16 cellular contexts compared by ENCODE assay signal in genomic region chr11:19698493-19699292, GRCh38. TPM values are rescaled to one million over a fixed set of nuclear protein-coding genes. Genes with fewer than 3 reads are reported as not detected.
DNase-seq lines count a peak whose midpoint lies in the region; ATAC-seq and TF ChIP-seq lines count a peak whose summit lies in the region.
"Had no signal": no experiment of that assay in that cellular context is flagged by ENCODE, and none has a peak within 500 bp of the region (broad histone marks: within the 10 kb centered on the region; RNA-seq: fewer than 3 reads in every experiment).

No MANE protein-coding gene starts in this region.

- no peak overlapping the region for H3K27ac Mint-ChIP-seq in mesothelial cell of epicardium
- H3K27ac Mint-ChIP-seq: activated T-helper 2 cell treated with anti-CD3 and anti-CD28 coated beads, Interferon-gamma antibody, Interleukin-2, Interleukin-4, amounts not matched to agents 10 μg/mL and 5 μg/mL and 100 μg/mL, durations not matched to agents 14 hours and 24 hours and 36 hours; CD4-positive, alpha-beta T cell; IgD-negative memory B cell had no signal

- no peak overlapping the region for H4K8ac ChIP-seq in IMR-90 (ENCODE audit: low read depth in 2 of 2, low read length in 2 of 2)

- dilution Hi-C loops in IMR-90 (cut with HindIII; ENCODE audit: low sequenced_read_pairs, unreplicated experiment) = no loop called here

- no peak overlapping the region for H2AK9ac ChIP-seq in IMR-90 (replicated peaks; ENCODE audit: low read depth, low read length, poor library complexity)

- 0 out of 2 replicates have a peak, but pooled peaks cover 2% of the 10 kb centered on the region for H3K27me3 ChIP-seq in IMR-90 (ENCODE audit: control insufficient read depth, insufficient read depth, low read length)
- H3K27me3 ChIP-seq in right cardiac atrium (ENCODE audit: control insufficient read depth, insufficient read depth) = no peaks in the 10 kb centered on the region
- no peaks in the 10 kb centered on the region for H3K27me3 ChIP-seq in suprapubic skin

- H3K4me2 ChIP-seq in IMR-90 (ENCODE audit: low read depth, low read length) = no peak overlapping the region

- intact Hi-C loops in IMR-90 (cut with micrococcal nuclease) (no loop called here), right cardiac atrium (cut with DNase I) (loop anchor here in 1 of 4 donors (2.0 kb wide), 1 partner anchor 14 kb away; the partner anchor contains the start of gene NAV2), posterior vena cava (cut with DNase I) (no loop called here)

- no peaks in the 10 kb centered on the region for H3K9me3 ChIP-seq in IMR-90 (ENCODE audit: control insufficient read depth, insufficient read depth, low read length)
- H3K9me3 ChIP-seq in right cardiac atrium (ENCODE audit: control insufficient read depth, low read length) = no peaks in the 10 kb centered on the region
- no peaks in the 10 kb centered on the region for H3K9me3 ChIP-seq in suprapubic skin
- H3K9me3 ChIP-seq: mucosa of descending colon had no signal

- no peaks in the 10 kb centered on the region for H3K36me3 Mint-ChIP-seq in mesothelial cell of epicardium
- H3K36me3 Mint-ChIP-seq: IgD-negative memory B cell had no signal

- no peak overlapping the region for H3K23ac ChIP-seq in IMR-90 (ENCODE audit: low read depth, low read length)

- H3K18ac ChIP-seq in IMR-90 (ENCODE audit: low read depth, low read length) = no peak overlapping the region

- H4K20me1 ChIP-seq in IMR-90 (ENCODE audit: insufficient read depth, low read length) = no peaks in the 10 kb centered on the region

- H3K27me3 Mint-ChIP-seq in mesothelial cell of epicardium (ENCODE audit: low read depth) = no peaks in the 10 kb centered on the region

- H3K9me1 ChIP-seq in IMR-90 (ENCODE audit: insufficient read depth, low read length) = 0 out of 2 replicates have a peak, but pooled peaks cover 6% of the 10 kb centered on the region

- no peak overlapping the region for H4K5ac ChIP-seq in IMR-90 (ENCODE audit: low read depth, low read length)

- no peak overlapping the region for H3K4me3 Mint-ChIP-seq in mesothelial cell of epicardium
- H3K4me3 Mint-ChIP-seq: CD4-positive, alpha-beta T cell; IgD-negative memory B cell had no signal

- H2BK120ac ChIP-seq in IMR-90 (ENCODE audit: low read depth, low read length) = no peak overlapping the region

- H3K27ac ChIP-seq in IMR-90 (ENCODE audit: insufficient read depth, low read length) (no peak overlapping the region), right cardiac atrium (ENCODE audit: low read length) (peak overlapping the region; percentile 77), suprapubic skin (peak overlapping the region; percentile 30)

- H2BK5ac ChIP-seq in IMR-90 (ENCODE audit: low read depth, low read length, poor library complexity, severe bottlenecking) = no peak overlapping the region

- TF ChIP-seq RAD21 in IMR-90 (IDR thresholded peaks at IDR 0.05; ENCODE audit: low read length) = no peak

- H3K4ac ChIP-seq in IMR-90 (ENCODE audit: low read depth, low read length) = no peak overlapping the region

- POLR2A ChIA-PET in IMR-90 (lab: Charles Lee; ENCODE audit: unreplicated experiment) = no interaction called here

- CTCF ChIA-PET in IMR-90 (lab: Yijun Ruan, JAX) = no interaction called here

- DNase-seq in IMR-90 (peak; percentile 77), epithelial cell of esophagus (ENCODE audit: low read depth) (peak; percentile 88), right cardiac atrium (peak; percentile 67 to 78 (median 74)), suprapubic skin (ENCODE audit: low spot score in 2 of 2) (peak; percentile 87 to 91), posterior vena cava (ENCODE audit: low spot score) (no peak), NCI-H146 (lab: John Stamatoyannopoulos, UW) (no peak), mucosa of gallbladder (ENCODE audit: low spot score) (no peak), mesothelial cell of epicardium (ENCODE audit: low spot score in 2 of 2, unreplicated experiment in 2 of 2) (no peak)
- DNase-seq: CD4-positive, alpha-beta T cell; dermis blood vessel endothelial cell; mucosa of descending colon; NCI-H2227 treated with DMSO at 0.1 percent for 48 hours; posterior cingulate gyrus; stimulated activated CD4-positive, alpha-beta T cell treated with anti-CD3 and anti-CD28 coated beads, Interleukin-1b, Interleukin-23, amount 100 ng/mL, for 48 hours had no signal

- H3K56ac ChIP-seq in IMR-90 (ENCODE audit: extremely low read depth, insufficient read depth, low read length) = no peak overlapping the region

- H3K4me1 ChIP-seq in IMR-90 (ENCODE audit: control insufficient read depth, insufficient read depth, low read length) (peaks cover 14% of the 10 kb centered on the region), right cardiac atrium (ENCODE audit: control insufficient read depth, insufficient read depth, low read length) (peaks cover 9% of the 10 kb centered on the region), suprapubic skin (no peaks in the 10 kb centered on the region)

- 83% methylated on average over 1 of the region's 8 CpGs; no CpG with 5 or more reads in 1 of the 2 experiments for WGBS in IMR-90 (ENCODE audit: extremely low coverage in 2 of 2, insufficient read length in 1 of 2), 2 experiments
- 57% methylated on average over 8 of the region's 8 CpGs for WGBS in right cardiac atrium
- WGBS in suprapubic skin = 68% methylated on average over 8 of the region's 8 CpGs

- H3K9me3 Mint-ChIP-seq in mesothelial cell of epicardium = peaks cover 4% of the 10 kb centered on the region
- H3K9me3 Mint-ChIP-seq: activated T-helper 2 cell treated with anti-CD3 and anti-CD28 coated beads, Interferon-gamma antibody, Interleukin-2, Interleukin-4, amounts not matched to agents 10 μg/mL and 5 μg/mL and 100 μg/mL, durations not matched to agents 14 hours and 24 hours and 36 hours; CD4-positive, alpha-beta T cell; IgD-negative memory B cell had no signal

- TF ChIP-seq POLR2A in IMR-90 (IDR thresholded peaks at IDR 0.05; ENCODE audit: low read depth, low read length) = no peak
- TF ChIP-seq POLR2A in suprapubic skin (IDR thresholded peaks at IDR 0.05) = no peak

- H4K91ac ChIP-seq in IMR-90 (ENCODE audit: insufficient read depth, low read depth, low read length) = no peak overlapping the region

- no peak for TF ChIP-seq CTCF in IMR-90 (conservative IDR thresholded peaks at IDR 0.05; ENCODE audit: low read depth, low read length)
- no peak for TF ChIP-seq CTCF in epithelial cell of esophagus (IDR thresholded peaks at IDR 0.05; ENCODE audit: insufficient read depth, low read depth, low read length, missing control alignments)
- TF ChIP-seq CTCF in suprapubic skin (IDR thresholded peaks at IDR 0.05) = no peak
- TF ChIP-seq CTCF in mesothelial cell of epicardium (IDR thresholded peaks at IDR 0.05; ENCODE audit: unreplicated experiment) = no peak

- H2AK5ac ChIP-seq in IMR-90 (ENCODE audit: low read depth, low read length) = no peak overlapping the region

- no peaks in the 10 kb centered on the region for H3K36me3 ChIP-seq in IMR-90 (ENCODE audit: control insufficient read depth, insufficient read depth, low read length)
- no peaks in the 10 kb centered on the region for H3K36me3 ChIP-seq in suprapubic skin

- no peak overlapping the region for H2BK15ac ChIP-seq in IMR-90 (ENCODE audit: low read depth, low read length)

- no peak overlapping the region for H3K9ac ChIP-seq in IMR-90 (ENCODE audit: low read depth, low read length)

- no peak overlapping the region for H3K14ac ChIP-seq in IMR-90 (replicated peaks; ENCODE audit: low read depth, low read length)

- peaks cover 9% of the 10 kb centered on the region for H3K4me1 Mint-ChIP-seq in mesothelial cell of epicardium
- H3K4me1 Mint-ChIP-seq: IgD-negative memory B cell had no signal

- H2AFZ ChIP-seq in IMR-90 (replicated peaks; ENCODE audit: low read length, poor library complexity) = no peak overlapping the region

- H2BK20ac ChIP-seq in IMR-90 (ENCODE audit: low read depth, low read length) = no peak overlapping the region

- H3K79me1 ChIP-seq in IMR-90 (ENCODE audit: low read depth in 1 of 2, low read length in 2 of 2) = no peaks in the 10 kb centered on the region

- no peak for TF ChIP-seq EP300 in suprapubic skin (IDR thresholded peaks at IDR 0.05)

- H3K4me3 ChIP-seq in IMR-90 (ENCODE audit: insufficient read depth, low read depth, low read length) = no peak overlapping the region
- H3K4me3 ChIP-seq in epithelial cell of esophagus (ENCODE audit: low read length) = no peak overlapping the region
- H3K4me3 ChIP-seq in right cardiac atrium (ENCODE audit: low read length) = no peak overlapping the region
- H3K4me3 ChIP-seq in suprapubic skin = no peak overlapping the region
- H3K4me3 ChIP-seq: mucosa of descending colon had no signal

- ATAC-seq in IMR-90 (ENCODE audit: low read depth) = no peak
- ATAC-seq in right cardiac atrium = peak; percentile 82 to 85
- ATAC-seq: mucosa of descending colon had no signal

- in situ Hi-C loops in IMR-90 (cut with MboI; ENCODE audit: low sequenced_read_pairs) = no loop called here

- no TSS peak for BruUV-seq in IMR-90 (replicated peaks; lab: Mats Ljungman, UMichigan)

TF ChIP-seq in IMR-90, 13 proteins besides CTCF, POLR2A, EP300 and RAD21 (continues in another document):
- TF ChIP-seq FOS (IDR thresholded peaks at IDR 0.05; ENCODE audit: low read depth, low read length) (no peak), SMC3 (IDR thresholded peaks at IDR 0.05; ENCODE audit: low read depth, low read length) (no peak), MAFK (IDR thresholded peaks at IDR 0.05; ENCODE audit: low read depth, low read length) (no peak), RCOR1 (IDR thresholded peaks at IDR 0.05; ENCODE audit: insufficient replicate concordance, low read length) (no peak), NFE2L2 (IDR thresholded peaks at IDR 0.05; ENCODE audit: low read depth, low read length) (no peak), CEBPB (IDR thresholded peaks at IDR 0.05; ENCODE audit: low read depth, low read length) (peak; percentile 34; the same call in 1 of the 2 replicates), USF2 (IDR thresholded peaks at IDR 0.05; ENCODE audit: low read depth, low read length) (no peak)

RNA-seq across cellular contexts. Expression of gene NAV2, which starts 13.9 kb away (rescaled TPM):
- total RNA-seq in IMR-90 (2012; rRNA removed) (4.5 and 4.7 TPM in 2 replicates), right cardiac atrium (10 to 100 TPM in 2 of 4 donors, 1 to 10 TPM in 2; 7.9 to 12.9 (median 10.1) TPM), suprapubic skin (10 to 100 TPM in 3 of 4 donors, 1 to 10 TPM in 1; 9.1 to 34.7 (median 22.2) TPM), posterior vena cava (100 to 1,000 TPM in 1 of 2 donors, 10 to 100 TPM in 1; 69.2 to 108 TPM), mucosa of gallbladder (5.3 TPM), mesothelial cell of epicardium (63.1 to 69.8 TPM (median 67.7 TPM) in 3 replicates)
- polyA plus RNA-seq in IMR-90 (2012; rRNA removed) (12.3 and 12.6 TPM in 2 replicates), right cardiac atrium (4.4 TPM)
- 4.9 and 7.2 TPM in 2 replicates for polyA plus RNA-seq in IMR-90 (2012; cell fraction: cytosol; rRNA removed)
- 50.0 and 63.2 TPM in 2 replicates for polyA plus RNA-seq in IMR-90 (2012; cell fraction: nucleus; rRNA removed; ENCODE audit: low replicate concordance)

Comparison
In these comparisons a context has a peak if more than half of its experiments do, and no peak if none do; other contexts are left out.
1. DNase-seq: peak in IMR-90 (single experiment), epithelial cell of esophagus (single experiment), right cardiac atrium (3 of 3) and suprapubic skin (2 of 2); none in posterior vena cava (single experiment), NCI-H146 (single experiment), mucosa of gallbladder (single experiment) and mesothelial cell of epicardium (0 of 2).